8 cellular contexts compared by ENCODE assay signal in the genomic region with DNA sequence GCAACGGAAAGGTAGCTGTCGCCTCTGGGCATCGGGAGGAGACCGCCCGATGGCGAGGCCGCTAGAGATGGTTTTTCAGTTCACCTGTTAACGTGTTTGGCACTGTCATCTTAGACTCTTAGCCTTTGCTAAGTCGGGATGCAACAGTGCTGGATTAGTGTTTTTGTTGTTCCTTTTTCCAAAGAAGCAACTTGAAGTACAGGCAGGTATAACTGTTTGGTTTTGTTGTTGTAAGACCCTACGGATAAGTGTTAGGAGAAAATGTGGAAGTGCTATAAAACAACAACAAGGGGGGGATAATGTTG. TPM values are rescaled to one million over a fixed set of nuclear protein-coding genes. Genes with fewer than 3 reads are reported as not detected.
DNase-seq lines count a peak whose midpoint lies in the region; ATAC-seq and TF ChIP-seq lines count a peak whose summit lies in the region.

No MANE protein-coding gene starts in this region.

- no peaks in the 10 kb centered on the region for H3K36me3 ChIP-seq in BJ (ENCODE audit: control insufficient read depth, insufficient read depth, low read length)
- no peaks in the 10 kb centered on the region for H3K36me3 ChIP-seq in WERI-Rb-1
- no peaks in the 10 kb centered on the region for H3K36me3 ChIP-seq in gastroesophageal sphincter
- H3K36me3 ChIP-seq in sigmoid colon: no peaks in the 10 kb centered on the region

- peak overlapping the region; percentile 58 for H3K4me3 ChIP-seq in BJ (ENCODE audit: low read depth, low read length)
- H3K4me3 ChIP-seq in WERI-Rb-1 (ENCODE audit: low read depth, low read length): peak overlapping the region; percentile 78
- H3K4me3 ChIP-seq in gastroesophageal sphincter: peak overlapping the region; percentile 74 to 77
- peak overlapping the region; percentile 67 to 81 (median 72) for H3K4me3 ChIP-seq in sigmoid colon

- POLR2A ChIA-PET in BJ (lab: Charles Lee): no interaction called here

- H3K4me1 ChIP-seq in gastroesophageal sphincter (peaks cover 4 to 39% (median 4%) of the 10 kb centered on the region in 3 donors), sigmoid colon (peaks cover 0 to 33% (median 17%) of the 10 kb centered on the region in 4 donors)

- WGBS in gastroesophageal sphincter (ENCODE audit: low coverage in 1 of 2), 2 donors: 2 to 17% methylated on average over 2 to 7 of the region's 10 CpGs
- 0 to 2% methylated on average over 10 of the region's 10 CpGs for WGBS in sigmoid colon, 2 donors

- intact Hi-C loops in sigmoid colon (cut with DNase I): loop anchor here (5.0 to 10.0 kb wide), 2 partner anchors 944 to 1707 kb away; a partner anchor contains a TSS

- TF ChIP-seq POLR2A in gastroesophageal sphincter (IDR thresholded peaks at IDR 0.05) (no peak), sigmoid colon (IDR thresholded peaks at IDR 0.05) (no peak)

- H3K9me3 ChIP-seq in WERI-Rb-1 (ENCODE audit: severe bottlenecking) (no peaks in the 10 kb centered on the region), gastroesophageal sphincter (no peaks in the 10 kb centered on the region), sigmoid colon (no peaks in the 10 kb centered on the region)

- no peak for DNase-seq in BJ (ENCODE audit: low read depth)
- DNase-seq in WERI-Rb-1: no peak
- no peak for DNase-seq in sigmoid colon
- no peak for DNase-seq in mucosa of gallbladder (ENCODE audit: low spot score)
- no peak for DNase-seq in NCI-H748 (lab: John Stamatoyannopoulos, UW; ENCODE audit: unreplicated experiment)

- no peak for TF ChIP-seq CTCF in BJ (IDR thresholded peaks at IDR 0.05; ENCODE audit: insufficient read depth, low read depth, low read length)
- TF ChIP-seq CTCF in WERI-Rb-1 (IDR thresholded peaks at IDR 0.05; ENCODE audit: low read depth, low read length): no peak
- no peak for TF ChIP-seq CTCF in gastroesophageal sphincter (IDR thresholded peaks at IDR 0.05)
- TF ChIP-seq CTCF in sigmoid colon (IDR thresholded peaks at IDR 0.05): no peak

- CTCF ChIA-PET in BJ (lab: Yijun Ruan, JAX): no interaction called here

- H3K27me3 ChIP-seq in BJ (ENCODE audit: control insufficient read depth, insufficient read depth, low read length) (no peaks in the 10 kb centered on the region), WERI-Rb-1 (ENCODE audit: insufficient read depth, low read depth, severe bottlenecking) (no peaks in the 10 kb centered on the region), gastroesophageal sphincter (no peaks in the 10 kb centered on the region), sigmoid colon (no peaks in the 10 kb centered on the region)

- TF ChIP-seq EP300 in gastroesophageal sphincter (IDR thresholded peaks at IDR 0.05) (no peak), sigmoid colon (IDR thresholded peaks at IDR 0.05) (no peak)

- ATAC-seq in GM18907 (IDR thresholded peaks at IDR 0.05; ENCODE audit: unreplicated experiment): peak; percentile 31
- ATAC-seq in HG03097 (IDR thresholded peaks at IDR 0.05; ENCODE audit: low FRiP score, unreplicated experiment): peak; percentile 7
- ATAC-seq in gastroesophageal sphincter: no peak

- H3K27ac ChIP-seq in WERI-Rb-1 (peak overlapping the region; percentile 93), gastroesophageal sphincter (peak overlapping the region; percentile 84 to 95 (median 92)), sigmoid colon (peak overlapping the region; percentile 87 to 95 (median 92))

RNA-seq across cellular contexts. Expression of a gene that starts 0.7 kb away (rescaled TPM):
- polyA plus RNA-seq in BJ (2011; rRNA removed) (3.8 and 9.6 TPM in 2 replicates), sigmoid colon (1 to 10 TPM in 1 of 3 donors, under 1 TPM in 2; 0.60 to 3.4 (median 0.92) TPM)
- polyA minus RNA-seq in BJ (2011; rRNA and poly(A)+ RNA removed): 1.4 and 2.5 TPM in 2 replicates
- total RNA-seq in gastroesophageal sphincter (10 to 100 TPM in 2 of 4 donors, 1 to 10 TPM in 2; 6.8 to 12.3 (median 10.1) TPM), sigmoid colon (10 to 100 TPM in 2 of 4 donors, 1 to 10 TPM in 2; 4.2 to 11.8 (median 7.7) TPM), mucosa of gallbladder (14.6 TPM)
